ENCODE assay signal across 9 cellular contexts in genomic region chr15:47812436-47813109, GRCh38.
DNase-seq lines count a peak whose midpoint lies in the region; ATAC-seq lines count a peak whose summit lies in the region.
"Had no signal": no experiment of that assay in that cellular context is flagged by ENCODE, and none has a peak within 500 bp of the region (broad histone marks: within the 10 kb centered on the region; RNA-seq: fewer than 3 reads in every experiment).

No MANE protein-coding gene starts in this region.

- H3K23ac ChIP-seq in mesendoderm (ENCODE audit: low read length): no peak overlapping the region

- H3K27ac ChIP-seq in mesendoderm (ENCODE audit: low read depth, low read length): no peak overlapping the region
- H3K27ac ChIP-seq: SJCRH30 had no signal

- H4K8ac ChIP-seq in mesendoderm (ENCODE audit: low read depth, low read length): no peak overlapping the region

- H3K9ac ChIP-seq in mesendoderm (ENCODE audit: low read length): no peak overlapping the region

- H3K79me2 ChIP-seq in mesendoderm (ENCODE audit: control insufficient read depth, insufficient read depth, low read length): no peaks in the 10 kb centered on the region

- no CpG with 5 or more reads among the region's 5 CpGs for WGBS in mesendoderm (ENCODE audit: extremely low coverage, insufficient coverage, low lambda C conversion rate)

- H3K4me1 ChIP-seq in mesendoderm (ENCODE audit: control insufficient read depth, low read depth, low read length): peaks cover 1% of the 10 kb centered on the region
- H3K4me1 ChIP-seq: SJCRH30 had no signal

- no peak overlapping the region for H3K56ac ChIP-seq in mesendoderm (ENCODE audit: low read length)

- H3K36me3 ChIP-seq in mesendoderm (ENCODE audit: control insufficient read depth, insufficient read depth, low read length): no peaks in the 10 kb centered on the region
- H3K36me3 ChIP-seq in MG63: no peaks in the 10 kb centered on the region
- H3K36me3 ChIP-seq: SJCRH30 had no signal

- DNase-seq in NCI-H69 (lab: John Stamatoyannopoulos, UW): peak; percentile 32
- DNase-seq in mesendoderm: peak; percentile 66
- DNase-seq in iPS-NIHi7 (ENCODE audit: extremely low spot score): no peak
- DNase-seq in putamen (ENCODE audit: low spot score): no peak
- DNase-seq in inferior parietal cortex (ENCODE audit: extremely low spot score): no peak
- DNase-seq in MG63: no peak
- DNase-seq: SJCRH30 had no signal

- H3K4me2 ChIP-seq in mesendoderm (ENCODE audit: low read length): no peak overlapping the region

- no peak overlapping the region for H4K5ac ChIP-seq in mesendoderm (ENCODE audit: low read length)

- H3K79me1 ChIP-seq in mesendoderm (ENCODE audit: low read length): no peaks in the 10 kb centered on the region

- ATAC-seq in GM18519 (IDR thresholded peaks at IDR 0.05; ENCODE audit: low FRiP score, unreplicated experiment) (peak; percentile 60), HG02759 (IDR thresholded peaks at IDR 0.05; ENCODE audit: unreplicated experiment) (peak; percentile 56)

- H3K9me3 ChIP-seq in MG63: no peaks in the 10 kb centered on the region
- H3K9me3 ChIP-seq: SJCRH30 had no signal

- H3K4me3 ChIP-seq in mesendoderm (ENCODE audit: low read length) (no peak overlapping the region), MG63 (no peak overlapping the region)
- H3K4me3 ChIP-seq: SJCRH30 had no signal

- H2BK5ac ChIP-seq in mesendoderm (ENCODE audit: low read length): no peak overlapping the region

- no peak overlapping the region for H3K18ac ChIP-seq in mesendoderm (ENCODE audit: low read length)

- no peak overlapping the region for H3K4ac ChIP-seq in mesendoderm (ENCODE audit: low read depth, low read length)

- no peak overlapping the region for H2BK120ac ChIP-seq in mesendoderm (ENCODE audit: low read depth, low read length)

- H3K27me3 ChIP-seq in mesendoderm (ENCODE audit: insufficient read depth, low read length, poor library complexity): no peaks in the 10 kb centered on the region
- no peaks in the 10 kb centered on the region for H3K27me3 ChIP-seq in MG63

- no peak overlapping the region for H2BK15ac ChIP-seq in mesendoderm (replicated peaks; ENCODE audit: low read depth)

- peak overlapping the region; percentile 7 for H2AK5ac ChIP-seq in mesendoderm (ENCODE audit: low read length)

Comparison
In these comparisons a context has a peak if more than half of its experiments do, and no peak if none do; other contexts are left out.
1. DNase-seq: peak in NCI-H69 (single experiment) and mesendoderm (single experiment); none in iPS-NIHi7 (single experiment), putamen (single experiment), inferior parietal cortex (single experiment) and MG63 (single experiment).